ENCODE assay signal across 23 cellular contexts in genomic region chr1:39877980-39878956, GRCh38. TPM values are rescaled to one million over a fixed set of nuclear protein-coding genes. Genes with fewer than 3 reads are reported as not detected.
A peak's percentile ranks its signal among the peaks of the same experiment; 100 is the strongest.
DNase-seq lines count a peak whose midpoint lies in the region; ATAC-seq, FAIRE-seq and TF ChIP-seq lines count a peak whose summit lies in the region.
"Had no signal": no experiment of that assay in that cellular context is flagged by ENCODE, and none has a peak within 500 bp of the region (broad histone marks: within the 10 kb centered on the region; RNA-seq: fewer than 3 reads in every experiment).

No MANE protein-coding gene starts in this region.

- peaks cover 32% of the 10 kb centered on the region for H3K36me3 Mint-ChIP-seq in activated CD4-positive, alpha-beta T cell treated with anti-CD3 and anti-CD28 coated beads, Interleukin-2, amount 10 ng/mL, durations not matched to agents 24 days and 14 days (ENCODE audit: low read depth)

- no peak for ATAC-seq in SK-N-SH treated with all-trans-retinoic acid at 6 μM for 48 hours
- ATAC-seq: activated CD4-positive, alpha-beta T cell treated with anti-CD3 and anti-CD28 coated beads for 36 hours; naive thymus-derived CD4-positive, alpha-beta T cell; stimulated activated naive B cell treated with anti-CD40 and anti-IgM and Interleukin-4, amounts not matched to agents 10 μg/mL and 1 μg/mL and 100 μg/mL, for 72 hours had no signal

- no peak overlapping the region for H3K4me3 ChIP-seq in BLaER1 treated with 17β-estradiol and CSF1 and Interleukin-3, amounts not matched to agents 10 nM and 100 nM
- H3K4me3 ChIP-seq in HUES64 (ENCODE audit: low read length): no peak overlapping the region
- H3K4me3 ChIP-seq in adrenal gland: no peak overlapping the region
- H3K4me3 ChIP-seq: K562, sigmoid colon, vagina had no signal

- H3K4me1 Mint-ChIP-seq in activated CD4-positive, alpha-beta T cell treated with anti-CD3 and anti-CD28 coated beads, Interleukin-2, amount 10 ng/mL, durations not matched to agents 24 days and 14 days: peaks cover 27% of the 10 kb centered on the region

- peaks cover 0 to 78% (median 47%) of the 10 kb centered on the region in 11 experiments; a peak in 18 of 22 replicates for H3K36me3 ChIP-seq in BLaER1 treated with 17β-estradiol and CSF1 and Interleukin-3, amounts not matched to agents 10 nM and 100 nM
- H3K36me3 ChIP-seq in HUES64 (ENCODE audit: insufficient read depth, low read length): peaks cover 31% of the 10 kb centered on the region
- no peaks in the 10 kb centered on the region for H3K36me3 ChIP-seq in adrenal gland (replicated peaks in 1 of 2)
- H3K36me3 ChIP-seq: sigmoid colon, vagina had no signal

- H3K9me3 Mint-ChIP-seq in activated CD4-positive, alpha-beta T cell treated with anti-CD3 and anti-CD28 coated beads, Interleukin-2, amount 10 ng/mL, durations not matched to agents 24 days and 14 days: no peaks in the 10 kb centered on the region
- H3K9me3 Mint-ChIP-seq: activated T-cell treated with anti-CD3 and anti-CD28 coated beads, Interleukin-2, amount 50 U/mL, for 24 hours; naive thymus-derived CD4-positive, alpha-beta T cell; stimulated activated naive B cell treated with anti-CD40 and anti-IgM and Interleukin-4, amounts not matched to agents 10 μg/mL and 1 μg/mL and 100 μg/mL, for 72 hours; T-helper 1 cell treated with Interleukin-12 subunit alpha and Interleukin-12 subunit beta and Interleukin-4 antibody, amounts not matched to agents 30 μg/mL and 1 μg/mL, for 36 hours had no signal

- peak overlapping the region in 2 of 11 experiments; percentile 66 to 71; a peak in 4 of 22 replicates for H3K9ac ChIP-seq in BLaER1 treated with 17β-estradiol and CSF1 and Interleukin-3, amounts not matched to agents 10 nM and 100 nM
- H3K9ac ChIP-seq in HUES64 (ENCODE audit: low read depth, low read length): no peak overlapping the region

- intact Hi-C loops in adrenal gland (cut with DNase I): no loop called here
- intact Hi-C loops in activated CD4-positive, alpha-beta T cell treated with anti-CD3 and anti-CD28 coated beads, Interleukin-2, amount 10 ng/mL, durations not matched to agents 24 days and 14 days (cut with micrococcal nuclease): no loop called here

- H3K27me3 Mint-ChIP-seq in activated CD4-positive, alpha-beta T cell treated with anti-CD3 and anti-CD28 coated beads, Interleukin-2, amount 10 ng/mL, durations not matched to agents 24 days and 14 days: no peaks in the 10 kb centered on the region
- H3K27me3 Mint-ChIP-seq: activated CD4-positive, alpha-beta T cell treated with anti-CD3 and anti-CD28 coated beads for 36 hours; activated T-cell treated with anti-CD3 and anti-CD28 coated beads, Interleukin-2, amount 50 U/mL, for 24 hours; naive thymus-derived CD4-positive, alpha-beta T cell; stimulated activated naive B cell treated with anti-CD40 and anti-IgM and Interleukin-4, amounts not matched to agents 10 μg/mL and 1 μg/mL and 100 μg/mL, for 72 hours had no signal

- H3K27me3 ChIP-seq in BLaER1 treated with 17β-estradiol and CSF1 and Interleukin-3, amounts not matched to agents 10 nM and 100 nM: no peaks in the 10 kb centered on the region
- no peaks in the 10 kb centered on the region for H3K27me3 ChIP-seq in HUES64 (ENCODE audit: insufficient read depth, low read length)
- no peaks in the 10 kb centered on the region for H3K27me3 ChIP-seq in adrenal gland
- H3K27me3 ChIP-seq: sigmoid colon, vagina had no signal

- no peak overlapping the region for H3K27ac Mint-ChIP-seq in activated CD4-positive, alpha-beta T cell treated with anti-CD3 and anti-CD28 coated beads, Interleukin-2, amount 10 ng/mL, durations not matched to agents 24 days and 14 days
- H3K27ac Mint-ChIP-seq: activated CD4-positive, alpha-beta T cell treated with anti-CD3 and anti-CD28 coated beads for 36 hours; activated T-cell treated with anti-CD3 and anti-CD28 coated beads, Interleukin-2, amount 50 U/mL, for 24 hours; stimulated activated naive B cell treated with anti-CD40 and anti-IgM and Interleukin-4, amounts not matched to agents 10 μg/mL and 1 μg/mL and 100 μg/mL, for 72 hours; T-helper 1 cell treated with Interleukin-12 subunit alpha and Interleukin-12 subunit beta and Interleukin-4 antibody, amounts not matched to agents 30 μg/mL and 1 μg/mL, for 36 hours had no signal

- WGBS in HUES64: 66% methylated on average over 2 of the region's 2 CpGs
- WGBS in adrenal gland, 4 donors: 41 to 47% (median 44%) methylated on average over 2 of the region's 2 CpGs

- no peak for TF ChIP-seq POLR2A in adrenal gland (IDR thresholded peaks at IDR 0.05)

- H3K27ac ChIP-seq in BLaER1 treated with 17β-estradiol and CSF1 and Interleukin-3, amounts not matched to agents 10 nM and 100 nM: peak overlapping the region in 8 of 11 experiments; percentile 68 to 91 (median 84); a peak in 12 of 22 replicates
- peak overlapping the region; percentile 56; the same call in 1 of the 2 replicates for H3K27ac ChIP-seq in HUES64 (ENCODE audit: low read depth, low read length)
- peak overlapping the region; percentile 73 for H3K27ac ChIP-seq in cingulate gyrus (ENCODE audit: low read depth, low read length)
- H3K27ac ChIP-seq in adrenal gland: peak overlapping the region in 1 of 5 donors; percentile 1
- H3K27ac ChIP-seq: sigmoid colon, vagina had no signal

- H4K20me1 ChIP-seq in BLaER1 treated with 17β-estradiol and CSF1 and Interleukin-3, amounts not matched to agents 10 nM and 100 nM: peaks cover 0 to 76% (median 7%) of the 10 kb centered on the region in 11 experiments; a peak in 9 of 22 replicates

- peak; percentile 63 for DNase-seq in medulla oblongata (ENCODE audit: extremely low spot score)
- DNase-seq in adrenal gland: no peak
- no peak for DNase-seq in activated CD4-positive, alpha-beta T cell treated with anti-CD3 and anti-CD28 coated beads, Interleukin-2, amount 10 ng/mL, durations not matched to agents 24 days and 14 days
- DNase-seq in RCC 7860 (ENCODE audit: low spot score): no peak
- DNase-seq: ACHN; activated CD4-positive, alpha-beta T cell treated with anti-CD3 and anti-CD28 coated beads for 36 hours; activated T-cell treated with anti-CD3 and anti-CD28 coated beads, Interleukin-2, amount 50 U/mL, for 24 hours; erythroblast; naive thymus-derived CD4-positive, alpha-beta T cell; NCI-H1436; NCI-H524 treated with DMSO at 0.1 percent for 48 hours; sigmoid colon; stimulated activated naive B cell treated with anti-CD40 and anti-IgM and Interleukin-4, amounts not matched to agents 10 μg/mL and 1 μg/mL and 100 μg/mL, for 72 hours had no signal

- no peak for FAIRE-seq in RCC 7860 (lab: Jason Lieb, UNC)
- FAIRE-seq: colon, D721Med, H54, K562 had no signal

- H3K4me1 ChIP-seq in BLaER1 treated with 17β-estradiol and CSF1 and Interleukin-3, amounts not matched to agents 10 nM and 100 nM: peaks cover 50 to 93% (median 85%) of the 10 kb centered on the region in 10 experiments
- peaks cover 32% of the 10 kb centered on the region for H3K4me1 ChIP-seq in HUES64 (ENCODE audit: insufficient read depth, low read length)
- H3K4me1 ChIP-seq in adrenal gland (replicated peaks in 1 of 2): peaks cover 26 to 42% of the 10 kb centered on the region in 2 donors

- peak overlapping the region in 9 of 11 experiments; percentile 21 to 94 (median 88); a peak in 13 of 22 replicates for H3K4me2 ChIP-seq in BLaER1 treated with 17β-estradiol and CSF1 and Interleukin-3, amounts not matched to agents 10 nM and 100 nM

- peaks cover 0 to 8% (median 0%) of the 10 kb centered on the region in 11 experiments; a peak in 4 of 22 replicates for H3K9me3 ChIP-seq in BLaER1 treated with 17β-estradiol and CSF1 and Interleukin-3, amounts not matched to agents 10 nM and 100 nM (replicated peaks in 1 of 11)
- H3K9me3 ChIP-seq in HUES64 (ENCODE audit: insufficient read depth, low read depth, low read length) (no peaks in the 10 kb centered on the region), adrenal gland (replicated peaks in 1 of 3) (no peaks in the 10 kb centered on the region)
- H3K9me3 ChIP-seq: sigmoid colon, vagina had no signal

- no peak for TF ChIP-seq CTCF in adrenal gland (IDR thresholded peaks at IDR 0.05)

- H3K4me3 Mint-ChIP-seq in activated CD4-positive, alpha-beta T cell treated with anti-CD3 and anti-CD28 coated beads, Interleukin-2, amount 10 ng/mL, durations not matched to agents 24 days and 14 days: no peak overlapping the region
- H3K4me3 Mint-ChIP-seq: activated CD4-positive, alpha-beta T cell treated with anti-CD3 and anti-CD28 coated beads for 36 hours; activated T-cell treated with anti-CD3 and anti-CD28 coated beads, Interleukin-2, amount 50 U/mL, for 24 hours; stimulated activated naive B cell treated with anti-CD40 and anti-IgM and Interleukin-4, amounts not matched to agents 10 μg/mL and 1 μg/mL and 100 μg/mL, for 72 hours; T-helper 1 cell treated with Interleukin-12 subunit alpha and Interleukin-12 subunit beta and Interleukin-4 antibody, amounts not matched to agents 30 μg/mL and 1 μg/mL, for 36 hours had no signal

TF ChIP-seq in SK-N-SH treated with all-trans-retinoic acid at 6 μM for 48 hours, 23 proteins besides CTCF, POLR2A, EP300 and RAD21 (continues in another document):
- TF ChIP-seq TOX (CRISPR knock-in tag; IDR thresholded peaks at IDR 0.05; ENCODE audit: borderline replicate concordance) (no peak), ZNF8 (CRISPR knock-in tag; IDR thresholded peaks at IDR 0.05) (no peak), ZNF70 (CRISPR knock-in tag; IDR thresholded peaks at IDR 0.05) (no peak), CREB5 (CRISPR knock-in tag; IDR thresholded peaks at IDR 0.05; ENCODE audit: low read depth) (no peak)

RNA-seq across cellular contexts. Expression of gene TRIT1, which starts 5.0 kb away (rescaled TPM):
- polyA plus RNA-seq in HUES64 (2013, experiment 1 of 2): 28.1 TPM
- polyA plus RNA-seq in HUES64 (2013, experiment 2 of 2): 30.0 TPM
- 10 to 100 TPM in 6 of 8 donors, 1 to 10 TPM in 2; 7.1 to 15.8 (median 12.0) TPM for total RNA-seq in adrenal gland
- 10 to 100 TPM; 17.8 to 24.4 (median 21.4) TPM for polyA plus RNA-seq in adrenal gland
- total RNA-seq in activated CD4-positive, alpha-beta T cell treated with anti-CD3 and anti-CD28 coated beads, Interleukin-2, amount 10 ng/mL, durations not matched to agents 24 days and 14 days: 28.2 and 28.4 TPM in 2 replicates

RNA-seq across cellular contexts. Expression of gene MYCL, which starts 23.4 kb away (rescaled TPM):
- polyA plus RNA-seq in HUES64 (2013, experiment 1 of 2): 23.9 TPM
- polyA plus RNA-seq in HUES64 (2013, experiment 2 of 2): 29.6 TPM
- total RNA-seq in adrenal gland: under 1 TPM in 7 of 8 donors, not detected in 1; 0.24 to 0.69 (median 0.36) TPM
- polyA plus RNA-seq in adrenal gland: under 1 TPM; 0.07 to 0.40 (median 0.24) TPM
- 0.42 and 0.57 TPM in 2 replicates for total RNA-seq in activated CD4-positive, alpha-beta T cell treated with anti-CD3 and anti-CD28 coated beads, Interleukin-2, amount 10 ng/mL, durations not matched to agents 24 days and 14 days
